Comparison of ENCODE assay signal across 8 cellular contexts in genomic region chr17:64146418-64147109, GRCh38. TPM values are rescaled to one million over a fixed set of nuclear protein-coding genes. Genes with fewer than 3 reads are reported as not detected.
DNase-seq lines count a peak whose midpoint lies in the region; ATAC-seq, FAIRE-seq and TF ChIP-seq lines count a peak whose summit lies in the region.

No MANE protein-coding gene starts in this region.

- peak overlapping the region; percentile 65 for H4K91ac ChIP-seq in IMR-90 (ENCODE audit: insufficient read depth, low read depth, low read length)

- FAIRE-seq in GM12878 (lab: Jason Lieb, UNC) (no peak), small intestine (lab: Jason Lieb, UNC) (no peak)

- peak overlapping the region; percentile 97 for H3K14ac ChIP-seq in IMR-90 (replicated peaks; ENCODE audit: low read depth, low read length)

- DNase-seq in IMR-90 (peak; percentile 72), SW 1271 (lab: John Stamatoyannopoulos, UW) (peak; percentile 53 to 61), GM12878 (ENCODE audit: low read depth, low spot score) (no peak), small intestine (peak; percentile 46)

- H3K27me3 ChIP-seq in IMR-90 (ENCODE audit: control insufficient read depth, insufficient read depth, low read length) = no peaks in the 10 kb centered on the region
- no peaks in the 10 kb centered on the region for H3K27me3 ChIP-seq in GM12878 (replicated peaks in 1 of 2; ENCODE audit: control insufficient read depth in 2 of 2, insufficient read depth in 2 of 2, low read length in 1 of 2)
- no peaks in the 10 kb centered on the region for H3K27me3 ChIP-seq in iPS-15b (ENCODE audit: control insufficient read depth, insufficient read depth, low read length)
- no peaks in the 10 kb centered on the region for H3K27me3 ChIP-seq in small intestine (ENCODE audit: control insufficient read depth in 2 of 2, insufficient read depth in 2 of 2, low read length in 2 of 2)

- H3K18ac ChIP-seq in IMR-90 (ENCODE audit: low read depth, low read length) = peak overlapping the region; percentile 59

- 0 out of 2 replicates have a peak overlapping the region, but pooled peaks have one; percentile 4 for H2BK120ac ChIP-seq in IMR-90 (ENCODE audit: low read depth, low read length)

- H4K8ac ChIP-seq in IMR-90 (ENCODE audit: low read depth in 2 of 2, low read length in 2 of 2) = peak overlapping the region; percentile 22 to 78

- TF ChIP-seq EP300 in GM12878 (IDR thresholded peaks at IDR 0.05; ENCODE audit: borderline replicate concordance in 1 of 2, control insufficient read depth in 1 of 2, low read depth in 2 of 2, low read length in 2 of 2) = no peak

- peaks cover 5% of the 10 kb centered on the region for H3K4me1 ChIP-seq in IMR-90 (ENCODE audit: control insufficient read depth, insufficient read depth, low read length)
- peaks cover 3% of the 10 kb centered on the region; the same call in 1 of the 2 replicates for H3K4me1 ChIP-seq in GM12878 (ENCODE audit: control insufficient read depth, insufficient read depth, low read length)
- H3K4me1 ChIP-seq in iPS-15b (ENCODE audit: control insufficient read depth, insufficient read depth, low read length) = peaks cover 7% of the 10 kb centered on the region
- peaks cover 0 to 5% of the 10 kb centered on the region in 2 donors for H3K4me1 ChIP-seq in small intestine (ENCODE audit: control insufficient read depth in 2 of 2, insufficient read depth in 1 of 2, low read depth in 1 of 2, low read length in 1 of 2)

- H4K20me1 ChIP-seq in IMR-90 (ENCODE audit: insufficient read depth, low read length) (peaks cover 24% of the 10 kb centered on the region), GM12878 (ENCODE audit: control insufficient read depth, insufficient read depth) (no peaks in the 10 kb centered on the region)

- H3K36me3 ChIP-seq in IMR-90 (ENCODE audit: control insufficient read depth, insufficient read depth, low read length) = peaks cover 7% of the 10 kb centered on the region; the same call in 1 of the 2 replicates
- peaks cover 3 to 10% of the 10 kb centered on the region in 2 experiments for H3K36me3 ChIP-seq in GM12878 (ENCODE audit: control insufficient read depth in 2 of 2, insufficient read depth in 2 of 2, low read length in 1 of 2)
- peaks cover 9% of the 10 kb centered on the region for H3K36me3 ChIP-seq in iPS-15b (ENCODE audit: control insufficient read depth, insufficient read depth, low read length)
- H3K36me3 ChIP-seq in small intestine (ENCODE audit: control insufficient read depth in 2 of 2, insufficient read depth in 2 of 2, low read length in 2 of 2) = no peaks in the 10 kb centered on the region

- POLR2A ChIA-PET in IMR-90 (lab: Charles Lee; ENCODE audit: unreplicated experiment) (interaction anchor here (0.6 to 1.5 kb wide), 7 partner anchors 14 to 1543 kb away, joined by 3 to 5 read pairs (median 3); no protein-coding TSS in a partner anchor), GM12878 (lab: Charles Lee) (interaction anchor here (0.7 to 2.3 kb wide), 22 partner anchors 8 to 350 kb away, joined by 3 to 13 read pairs (median 4); partner anchors contain the start of genes ICAM2 and POLG2)

- RAD21 ChIA-PET in GM12878 (lab: Charles Lee; ENCODE audit: unreplicated experiment) = interaction anchor here (0.6 to 3.9 kb wide), 11 partner anchors 13 to 215 kb away, joined by 3 to 22 read pairs (median 6); partner anchors contain the start of gene CD79B

- SMC1A ChIA-PET in GM12878 (lab: Charles Lee; ENCODE audit: uncharacterized antibody, unreplicated experiment) = interaction anchor here (0.8 to 5.7 kb wide), 8 partner anchors 14 to 173 kb away, joined by 3 to 50 read pairs (median 6); partner anchors contain the start of gene ICAM2

- intact Hi-C loops in IMR-90 (cut with micrococcal nuclease) (loop anchor here (1.0 kb wide), 2 partner anchors 94 to 136 kb away; no protein-coding TSS in a partner anchor), GM12878 (cut with micrococcal nuclease; ENCODE audit: unreplicated experiment) (loop anchor here (5.0 kb wide), 2 partner anchors 116 to 136 kb away; partner anchors contain the start of gene TEX2)

- H3K23ac ChIP-seq in IMR-90 (ENCODE audit: low read depth, low read length) = peak overlapping the region; percentile 68

- 5% methylated on average over 16 of the region's 34 CpGs; no CpG with 5 or more reads in 1 of the 2 experiments for WGBS in IMR-90 (ENCODE audit: extremely low coverage in 2 of 2, insufficient read length in 1 of 2), 2 experiments
- WGBS in GM12878 (ENCODE audit: insufficient coverage, insufficient replicate concordance, low lambda C conversion rate, missing lambda C conversion rate) = 1% methylated on average over 33 of the region's 34 CpGs
- 1 to 2% (median 1%) methylated on average over 33 to 34 of the region's 34 CpGs for WGBS in small intestine, 3 donors

- H2AK5ac ChIP-seq in IMR-90 (ENCODE audit: low read depth, low read length) = peak overlapping the region; percentile 90

- no peak; the same call in 1 of the 2 replicates for TF ChIP-seq POLR2A in IMR-90 (IDR thresholded peaks at IDR 0.05; ENCODE audit: low read depth, low read length)
- peak; percentile 77 for TF ChIP-seq POLR2A in GM12878 (IDR thresholded peaks at IDR 0.05; ENCODE audit: low read depth, low read length)

- ATAC-seq in GM18519 (IDR thresholded peaks at IDR 0.05; ENCODE audit: low FRiP score, unreplicated experiment) (peak; percentile 9), IMR-90 (ENCODE audit: low read depth) (peak; percentile 6; the same call in 1 of the 2 replicates), GM12878 (peak; percentile 52), HG03045 (IDR thresholded peaks at IDR 0.05; ENCODE audit: unreplicated experiment) (no peak)

- BruUV-seq in IMR-90 (replicated peaks; lab: Mats Ljungman, UMichigan) (no TSS peak), GM12878 (replicated peaks; lab: Mats Ljungman, UMichigan) (no TSS peak)

- H3K4me2 ChIP-seq in IMR-90 (ENCODE audit: low read depth, low read length) = peak overlapping the region; percentile 95
- peak overlapping the region; percentile 92 for H3K4me2 ChIP-seq in GM12878 (ENCODE audit: control insufficient read depth, insufficient read depth)

- peak overlapping the region; percentile 96 for H3K4ac ChIP-seq in IMR-90 (ENCODE audit: low read depth, low read length)

- H2AFZ ChIP-seq in IMR-90 (replicated peaks; ENCODE audit: low read length, poor library complexity) (peak overlapping the region; percentile 93), GM12878 (ENCODE audit: control insufficient read depth, low read depth, low read length) (peak overlapping the region; percentile 39)

- peak overlapping the region; percentile 28 for H4K5ac ChIP-seq in IMR-90 (ENCODE audit: low read depth, low read length)

- H3K79me1 ChIP-seq in IMR-90 (ENCODE audit: low read depth in 1 of 2, low read length in 2 of 2) = peaks cover 7 to 29% of the 10 kb centered on the region in 2 experiments; a peak in 3 of 4 replicates

- H3K27ac ChIP-seq in 22Rv1 (peak overlapping the region; percentile 98), IMR-90 (ENCODE audit: insufficient read depth, low read length) (peak overlapping the region; percentile 75), GM12878 (ENCODE audit: control insufficient read depth, insufficient read depth) (peak overlapping the region; percentile 94), small intestine (ENCODE audit: low read depth in 1 of 2, low read length in 1 of 2) (peak overlapping the region; percentile 93 to 94)

- TF ChIP-seq RAD21 in IMR-90 (IDR thresholded peaks at IDR 0.05; ENCODE audit: low read length) = no peak
- no peak for TF ChIP-seq RAD21 in GM12878 (IDR thresholded peaks at IDR 0.05; ENCODE audit: insufficient read depth, low read depth, low read length)

- dilution Hi-C loops in IMR-90 (cut with HindIII; ENCODE audit: low sequenced_read_pairs, unreplicated experiment) = no loop called here

- peak overlapping the region; percentile 74 for H3K56ac ChIP-seq in IMR-90 (ENCODE audit: extremely low read depth, insufficient read depth, low read length)

- H2BK20ac ChIP-seq in IMR-90 (ENCODE audit: low read depth, low read length) = no peak overlapping the region

- H3K9me3 ChIP-seq in IMR-90 (ENCODE audit: control insufficient read depth, insufficient read depth, low read length) (no peaks in the 10 kb centered on the region), GM12878 (replicated peaks; ENCODE audit: control insufficient read depth, insufficient read depth, low read length) (no peaks in the 10 kb centered on the region), iPS-15b (ENCODE audit: control insufficient read depth, insufficient read depth, low read length) (no peaks in the 10 kb centered on the region), small intestine (ENCODE audit: control insufficient read depth, low read depth) (no peaks in the 10 kb centered on the region)

- CTCF ChIA-PET in IMR-90 (lab: Yijun Ruan, JAX) (interaction anchor here (1.1 to 1.5 kb wide), 2 partner anchors 118 to 235 kb away, joined by 3 read pairs; partner anchors contain the start of gene CSHL1), GM12878 (lab: Yijun Ruan, JAX) (interaction anchor here (0.6 to 6.1 kb wide), 8 partner anchors 14 to 216 kb away, joined by 3 to 72 read pairs (median 4); partner anchors contain the start of gene ICAM2)

- peak overlapping the region; percentile 90 for H3K9ac ChIP-seq in IMR-90 (ENCODE audit: low read depth, low read length)
- peak overlapping the region; percentile 99 for H3K9ac ChIP-seq in GM12878 (ENCODE audit: control insufficient read depth, insufficient read depth, low read length)
- H3K9ac ChIP-seq in iPS-15b (ENCODE audit: low read depth, low read length) = peak overlapping the region; percentile 99

- H3K4me3 ChIP-seq in IMR-90 (ENCODE audit: insufficient read depth, low read depth, low read length) (peak overlapping the region; percentile 56), GM12878 (peak overlapping the region; percentile 79), iPS-15b (ENCODE audit: low read depth, low read length) (peak overlapping the region; percentile 90), small intestine (ENCODE audit: low read depth in 1 of 2, low read length in 2 of 2) (peak overlapping the region; percentile 59 to 95)

- H2AK9ac ChIP-seq in IMR-90 (replicated peaks; ENCODE audit: low read depth, low read length, poor library complexity) = peak overlapping the region; percentile 96

- H2BK5ac ChIP-seq in IMR-90 (ENCODE audit: low read depth, low read length, poor library complexity, severe bottlenecking) = peak overlapping the region; percentile 82

- no peak for TF ChIP-seq CTCF in 22Rv1 (IDR thresholded peaks at IDR 0.05)
- TF ChIP-seq CTCF in IMR-90 (conservative IDR thresholded peaks at IDR 0.05; ENCODE audit: low read depth, low read length) = no peak
- no peak for TF ChIP-seq CTCF in GM12878 (IDR thresholded peaks at IDR 0.05 in 2 of 3, conservative IDR thresholded peaks at IDR 0.05 in 1 of 3; ENCODE audit: control insufficient read depth in 2 of 3, extremely low read depth in 1 of 3, insufficient read depth in 1 of 3, low read depth in 3 of 3, low read length in 3 of 3)

- in situ Hi-C loops in IMR-90 (cut with MboI; ENCODE audit: low sequenced_read_pairs) = loop anchor here (5.0 kb wide), 1 partner anchor 136 kb away; no protein-coding TSS in a partner anchor
- in situ Hi-C loops in GM12878 (cut with MboI) = no loop called here

- peaks cover 20% of the 10 kb centered on the region for H3K79me2 ChIP-seq in GM12878 (ENCODE audit: control insufficient read depth, insufficient read depth, low read length)

- peaks cover 11% of the 10 kb centered on the region for H3K9me1 ChIP-seq in IMR-90 (ENCODE audit: insufficient read depth, low read length)

- no peak overlapping the region for H2BK15ac ChIP-seq in IMR-90 (ENCODE audit: low read depth, low read length)

RNA-seq across cellular contexts. Expression of gene ERN1, which starts 16.6 kb away (rescaled TPM):
- 2.2 and 2.7 TPM in 2 replicates for total RNA-seq in IMR-90 (2012; rRNA removed)
- polyA plus RNA-seq in IMR-90 (2012; rRNA removed) = 3.7 and 4.1 TPM in 2 replicates
- 3.2 and 3.4 TPM in 2 replicates for polyA plus RNA-seq in IMR-90 (2012; cell fraction: cytosol; rRNA removed)
- polyA plus RNA-seq in IMR-90 (2012; cell fraction: nucleus; rRNA removed; ENCODE audit: low replicate concordance) = 7.5 and 10.9 TPM in 2 replicates
- total RNA-seq in GM12878 (2013; cell fraction: nucleolus; rRNA removed) = 60.0 and 65.4 TPM in 2 replicates
- total RNA-seq in GM12878 (2014; rRNA removed) = 7.5 and 10.8 TPM in 2 replicates
- total RNA-seq in GM12878 (2014; rRNA removed; fragmentation: Illumina TruSeq; extraction: Trizol) = 6.4 and 7.6 TPM in 2 replicates
- 16.8 and 17.1 TPM in 2 replicates for total RNA-seq in GM12878 (2021)
- polyA plus RNA-seq in GM12878 (2011; ENCODE audit: low read depth) = 11.6 TPM
- 6.4 and 7.3 TPM in 2 replicates for polyA plus RNA-seq in GM12878 (2011; rRNA removed)
- 5.5 and 5.6 TPM in 2 replicates for polyA plus RNA-seq in GM12878 (2011; cell fraction: cytosol; rRNA removed)
- 14.1 and 15.5 TPM in 2 replicates for polyA plus RNA-seq in GM12878 (2011; cell fraction: nucleus; rRNA removed)
- 9.2 and 15.8 TPM in 2 replicates for polyA plus RNA-seq in GM12878 (2012)
- polyA plus RNA-seq in GM12878 (2014; fragmentation: Illumina TruSeq; extraction: Trizol) = 6.5 and 6.7 TPM in 2 replicates
- 1 to 10 TPM; 2.6 to 3.4 TPM for polyA plus RNA-seq in GM12878 (2014; fragmentation: Nextera tagmentation; extraction: Ambion mirVana)
- 7.7 and 10.7 TPM in 2 replicates for polyA plus RNA-seq in GM12878 (2014; rRNA removed)
- polyA plus RNA-seq in GM12878 (2016; fragmentation: Nextera tagmentation; extraction: Ambion mirVana) = 10 to 100 TPM; 17.9 to 19.2 TPM
- polyA minus RNA-seq in GM12878 (2011; rRNA and poly(A)+ RNA removed) = 10.5 and 16.0 TPM in 2 replicates
- polyA minus RNA-seq in GM12878 (2011; cell fraction: cytosol; rRNA and poly(A)+ RNA removed) = 2.0 and 3.5 TPM in 2 replicates
- 10.5 and 17.7 TPM in 2 replicates for polyA minus RNA-seq in GM12878 (2011; cell fraction: nucleus; rRNA and poly(A)+ RNA removed)
- polyA plus RNA-seq in small intestine = 10 to 100 TPM in 1 of 3 donors, 1 to 10 TPM in 2; 2.2 to 10.3 (median 2.7) TPM
